10 cellular contexts compared by ENCODE assay signal in the genomic region with DNA sequence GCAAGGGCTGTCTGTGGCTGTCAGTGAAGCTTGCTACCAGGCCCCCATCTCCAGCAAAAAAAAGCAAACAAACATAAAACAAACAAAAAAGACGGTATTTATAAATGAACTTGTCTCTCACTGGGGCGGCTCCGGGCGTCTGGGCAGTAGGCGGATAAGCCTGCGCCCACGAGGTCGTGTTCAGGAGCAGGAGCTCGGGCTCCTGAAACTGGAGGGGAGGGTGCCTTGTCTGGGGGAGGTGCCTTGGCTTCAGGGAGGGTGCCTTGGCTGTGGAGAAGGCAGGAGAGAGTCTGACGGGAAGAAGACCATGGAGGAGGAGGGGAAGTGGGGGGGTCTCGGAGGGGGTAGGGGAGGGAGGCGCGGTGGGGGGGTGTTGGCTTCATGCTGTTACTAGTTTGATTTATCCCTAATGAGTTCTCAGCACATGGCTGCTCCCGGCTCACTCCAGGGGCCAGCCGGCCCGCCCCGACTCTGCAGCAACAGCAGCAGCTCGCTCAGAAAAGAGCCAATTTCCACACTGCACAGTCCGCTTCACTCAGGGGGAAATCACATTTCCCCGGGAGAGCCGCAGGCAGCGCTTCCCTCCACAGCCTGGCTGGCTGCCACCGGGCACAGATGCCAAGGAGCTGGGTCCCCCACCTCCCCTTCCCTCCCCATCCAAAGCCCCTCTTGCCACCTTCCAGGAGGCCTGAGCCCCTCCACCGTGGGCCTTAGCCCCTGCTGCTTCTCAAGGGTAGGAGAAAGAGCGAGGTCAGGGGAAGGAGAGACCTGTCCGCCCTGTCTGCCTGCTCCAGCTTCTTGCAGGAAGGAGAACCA. TPM values are rescaled to one million over a fixed set of nuclear protein-coding genes. Genes with fewer than 3 reads are reported as not detected.
A peak's percentile ranks its signal among the peaks of the same experiment; 100 is the strongest.
DNase-seq lines count a peak whose midpoint lies in the region; ATAC-seq and TF ChIP-seq lines count a peak whose summit lies in the region.
"Had no signal": no experiment of that assay in that cellular context is flagged by ENCODE, and none has a peak within 500 bp of the region (broad histone marks: within the 10 kb centered on the region; RNA-seq: fewer than 3 reads in every experiment).

No MANE protein-coding gene starts in this region.

- no peaks in the 10 kb centered on the region for H3K79me2 ChIP-seq in SK-N-SH (ENCODE audit: insufficient read depth)
- H3K79me2 ChIP-seq in hepatocyte = no peaks in the 10 kb centered on the region
- H3K79me2 ChIP-seq in PC-3 (ENCODE audit: low read length) = no peaks in the 10 kb centered on the region

- TF ChIP-seq EP300 in SK-N-SH (IDR thresholded peaks at IDR 0.05; ENCODE audit: borderline replicate concordance in 1 of 2, low read depth in 1 of 2, low read length in 1 of 2) = no peak

- TF ChIP-seq RAD21 in SK-N-SH (IDR thresholded peaks at IDR 0.05; ENCODE audit: low read length) = no peak

- H3K9me3 ChIP-seq in SK-N-SH = no peaks in the 10 kb centered on the region
- no peaks in the 10 kb centered on the region for H3K9me3 ChIP-seq in hepatocyte (ENCODE audit: low read depth)
- H3K9me3 ChIP-seq in PC-3 (ENCODE audit: low read length) = no peaks in the 10 kb centered on the region

- H3K4me3 ChIP-seq in H7 (ENCODE audit: insufficient read depth, low read depth, low read length) = no peak overlapping the region
- no peak overlapping the region for H3K4me3 ChIP-seq in SK-N-SH (ENCODE audit: low read depth in 2 of 2, low read length in 1 of 2)
- H3K4me3 ChIP-seq in hepatocyte = no peak overlapping the region
- no peak overlapping the region for H3K4me3 ChIP-seq in PC-3 (ENCODE audit: low read length)

- peaks cover 17% of the 10 kb centered on the region for H3K4me1 Mint-ChIP-seq in activated naive CD4-positive, alpha-beta T cell treated with anti-CD3 and anti-CD28 coated beads, Interleukin-2, amount 10 ng/mL, durations not matched to agents 7 days and 5 days

- H3K4me2 ChIP-seq in SK-N-SH (no peak overlapping the region), hepatocyte (peak overlapping the region; percentile 25), PC-3 (ENCODE audit: low read length) (no peak overlapping the region)

- H3K9me3 Mint-ChIP-seq in activated naive CD4-positive, alpha-beta T cell treated with anti-CD3 and anti-CD28 coated beads, Interleukin-2, amount 10 ng/mL, durations not matched to agents 7 days and 5 days = no peaks in the 10 kb centered on the region
- H3K9me3 Mint-ChIP-seq: T-helper 1 cell treated with Interleukin-12 subunit alpha and Interleukin-12 subunit beta and Interleukin-4 antibody, amounts not matched to agents 30 μg/mL and 1 μg/mL, for 36 hours had no signal

- H3K36me3 Mint-ChIP-seq in activated naive CD4-positive, alpha-beta T cell treated with anti-CD3 and anti-CD28 coated beads, Interleukin-2, amount 10 ng/mL, durations not matched to agents 7 days and 5 days = no peaks in the 10 kb centered on the region

- H3K27me3 Mint-ChIP-seq in activated naive CD4-positive, alpha-beta T cell treated with anti-CD3 and anti-CD28 coated beads, Interleukin-2, amount 10 ng/mL, durations not matched to agents 7 days and 5 days = peaks cover 28% of the 10 kb centered on the region

- no peak overlapping the region for H3K27ac Mint-ChIP-seq in activated naive CD4-positive, alpha-beta T cell treated with anti-CD3 and anti-CD28 coated beads, Interleukin-2, amount 10 ng/mL, durations not matched to agents 7 days and 5 days
- H3K27ac Mint-ChIP-seq: T-helper 1 cell treated with Interleukin-12 subunit alpha and Interleukin-12 subunit beta and Interleukin-4 antibody, amounts not matched to agents 30 μg/mL and 1 μg/mL, for 36 hours had no signal

- H4K20me1 ChIP-seq in SK-N-SH (ENCODE audit: insufficient read depth) (no peaks in the 10 kb centered on the region), hepatocyte (ENCODE audit: insufficient read depth, poor library complexity, severe bottlenecking) (no peaks in the 10 kb centered on the region), PC-3 (ENCODE audit: low read length) (no peaks in the 10 kb centered on the region)

- H3K9ac ChIP-seq in SK-N-SH (no peak overlapping the region), PC-3 (ENCODE audit: low read length) (no peak overlapping the region)

- H3K27ac ChIP-seq in SK-N-SH (ENCODE audit: low read depth in 2 of 2, low read length in 1 of 2) (no peak overlapping the region), hepatocyte (no peak overlapping the region), PC-3 (ENCODE audit: low read length) (no peak overlapping the region)

- TF ChIP-seq CTCF in SK-N-SH (IDR thresholded peaks at IDR 0.05) = no peak
- TF ChIP-seq CTCF in hepatocyte (IDR thresholded peaks at IDR 0.05; ENCODE audit: poor library complexity) = no peak
- no peak for TF ChIP-seq CTCF in PC-3 (conservative IDR thresholded peaks at IDR 0.05; ENCODE audit: low read depth, low read length)

- H3K36me3 ChIP-seq in H7 (replicated peaks; ENCODE audit: control insufficient read depth, insufficient read depth, low read length) (no peaks in the 10 kb centered on the region), SK-N-SH (replicated peaks in 1 of 2; ENCODE audit: control insufficient read depth in 1 of 2, insufficient read depth in 2 of 2, low read length in 1 of 2) (no peaks in the 10 kb centered on the region), hepatocyte (replicated peaks; ENCODE audit: insufficient read depth, low read depth) (no peaks in the 10 kb centered on the region), PC-3 (ENCODE audit: low read depth, low read length) (no peaks in the 10 kb centered on the region)

- H3K9me2 ChIP-seq in SK-N-SH (no peaks in the 10 kb centered on the region), hepatocyte (replicated peaks; ENCODE audit: insufficient read depth) (no peaks in the 10 kb centered on the region), PC-3 (replicated peaks; ENCODE audit: low read length) (no peaks in the 10 kb centered on the region)

- CTCF ChIA-PET in SK-N-SH (lab: Yijun Ruan, JAX) (interaction anchor here (1.0 to 4.7 kb wide), 12 partner anchors 9 to 178 kb away, joined by 3 to 39 read pairs (median 6); no protein-coding TSS in a partner anchor), PC-3 (lab: Charles Lee) (no interaction called here)
- CTCF ChIA-PET in activated naive CD4-positive, alpha-beta T cell treated with anti-CD3 and anti-CD28 coated beads, Interleukin-2, amount 10 ng/mL, durations not matched to agents 7 days and 5 days (lab: Charles Lee) = interaction anchor here (1.9 kb wide), 1 partner anchor 8 kb away, joined by 7 read pairs; no protein-coding TSS in a partner anchor

- DNase-seq in H7 (peak; percentile 60), SK-N-SH (peak; percentile 72), hepatocyte (ENCODE audit: low spot score) (no peak), sciatic nerve (ENCODE audit: low spot score) (peak; percentile 80), PC-3 (no peak), AML-193 (lab: John Stamatoyannopoulos, UW) (no peak)
- DNase-seq in activated naive CD4-positive, alpha-beta T cell treated with anti-CD3 and anti-CD28 coated beads, Interleukin-2, amount 10 ng/mL, durations not matched to agents 7 days and 5 days = no peak
- DNase-seq: activated T-cell treated with anti-CD3 and anti-CD28 coated beads, Interleukin-2, amount 50 U/mL, for 48 hours had no signal

- no peak overlapping the region for H3K4me3 Mint-ChIP-seq in activated naive CD4-positive, alpha-beta T cell treated with anti-CD3 and anti-CD28 coated beads, Interleukin-2, amount 10 ng/mL, durations not matched to agents 7 days and 5 days
- H3K4me3 Mint-ChIP-seq: T-helper 1 cell treated with Interleukin-12 subunit alpha and Interleukin-12 subunit beta and Interleukin-4 antibody, amounts not matched to agents 30 μg/mL and 1 μg/mL, for 36 hours had no signal

- BruUV-seq in PC-3 (replicated peaks; lab: Mats Ljungman, UMichigan) = no TSS peak

- POLR2A ChIA-PET in SK-N-SH (lab: Yijun Ruan, JAX) = no interaction called here
- POLR2A ChIA-PET in PC-3 (lab: Charles Lee; ENCODE audit: unreplicated experiment) = no interaction called here

- WGBS in SK-N-SH (ENCODE audit: low lambda C conversion rate) = 60% methylated on average over 26 of the region's 26 CpGs
- WGBS in hepatocyte (ENCODE audit: low lambda C conversion rate, missing lambda C conversion rate) = 41% methylated on average over 13 of the region's 26 CpGs

- H3K27me3 ChIP-seq in H7 (ENCODE audit: control insufficient read depth, insufficient read depth, low read length) (no peaks in the 10 kb centered on the region), SK-N-SH (ENCODE audit: insufficient read depth) (no peaks in the 10 kb centered on the region), hepatocyte (no peaks in the 10 kb centered on the region), PC-3 (ENCODE audit: low read length) (no peaks in the 10 kb centered on the region)

- peaks cover 0 to 11% of the 10 kb centered on the region in 2 experiments; a peak in 1 of 4 replicates for H3K4me1 ChIP-seq in SK-N-SH (ENCODE audit: control insufficient read depth in 1 of 2, insufficient read depth in 2 of 2, low read depth in 1 of 2, low read length in 1 of 2)
- peaks cover 25% of the 10 kb centered on the region for H3K4me1 ChIP-seq in hepatocyte (ENCODE audit: insufficient read depth)
- H3K4me1 ChIP-seq in PC-3 (ENCODE audit: insufficient read depth, low read length) = peaks cover 20% of the 10 kb centered on the region

- no peak overlapping the region for H2AFZ ChIP-seq in SK-N-SH (ENCODE audit: low read depth)
- H2AFZ ChIP-seq in hepatocyte = no peak overlapping the region
- H2AFZ ChIP-seq in PC-3 (ENCODE audit: low read length) = no peak overlapping the region

- intact Hi-C loops in sciatic nerve (cut with DNase I) = no loop called here
- intact Hi-C loops in PC-3 (cut with micrococcal nuclease) = no loop called here

- ATAC-seq in sciatic nerve (peak; percentile 78), GM18502 (IDR thresholded peaks at IDR 0.05; ENCODE audit: poor library complexity, unreplicated experiment) (no peak), PC-3 (no peak)

- H3F3A ChIP-seq in SK-N-SH (replicated peaks; ENCODE audit: insufficient read depth) (no peaks in the 10 kb centered on the region), PC-3 (ENCODE audit: low read length, unreplicated experiment) (no peaks in the 10 kb centered on the region)

TF ChIP-seq in SK-N-SH, 30 proteins besides CTCF, POLR2A, EP300 and RAD21 (continues in another document):
- TF ChIP-seq, protein P1, sequence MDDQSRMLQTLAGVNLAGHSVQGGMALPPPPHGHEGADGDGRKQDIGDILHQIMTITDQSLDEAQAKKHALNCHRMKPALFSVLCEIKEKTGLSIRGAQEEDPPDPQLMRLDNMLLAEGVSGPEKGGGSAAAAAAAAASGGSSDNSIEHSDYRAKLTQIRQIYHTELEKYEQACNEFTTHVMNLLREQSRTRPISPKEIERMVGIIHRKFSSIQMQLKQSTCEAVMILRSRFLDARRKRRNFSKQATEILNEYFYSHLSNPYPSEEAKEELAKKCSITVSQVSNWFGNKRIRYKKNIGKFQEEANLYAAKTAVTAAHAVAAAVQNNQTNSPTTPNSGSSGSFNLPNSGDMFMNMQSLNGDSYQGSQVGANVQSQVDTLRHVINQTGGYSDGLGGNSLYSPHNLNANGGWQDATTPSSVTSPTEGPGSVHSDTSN (IDR thresholded peaks at IDR 0.05) = no peak

RNA-seq across cellular contexts. Expression of a gene that starts 38.7 kb away (rescaled TPM):
- 1.5 and 1.9 TPM in 2 replicates for total RNA-seq in H7 (2014; rRNA removed; shearing (Covaris generic))
- polyA plus RNA-seq in SK-N-SH (2012; rRNA removed) = 0.31 and 0.35 TPM in 2 replicates
- 0.14 and 0.24 TPM in 2 replicates for polyA plus RNA-seq in SK-N-SH (2012; cell fraction: cytosol; rRNA removed)
- 0.31 and 0.43 TPM in 2 replicates for polyA plus RNA-seq in SK-N-SH (2012; cell fraction: nucleus; rRNA removed)
- total RNA-seq in hepatocyte = 22.6 and 26.5 TPM in 2 replicates
- polyA plus RNA-seq in hepatocyte = 11.5 and 15.1 TPM in 2 replicates
- 20.3 TPM for total RNA-seq in sciatic nerve
- 46.6 and 60.3 TPM in 2 replicates for total RNA-seq in PC-3 (2014; rRNA removed)

Comparison
In these comparisons a context has a peak if more than half of its experiments do, and no peak if none do; other contexts are left out.
1. DNase-seq: peak in H7 (single experiment), SK-N-SH (single experiment) and sciatic nerve (single experiment); none in hepatocyte (single experiment), activated naive CD4-positive, alpha-beta T cell treated with anti-CD3 and anti-CD28 coated beads, Interleukin-2, amount 10 ng/mL, durations not matched to agents 7 days and 5 days (single experiment), PC-3 (single experiment) and AML-193 (0 of 2).